ENCODE assay signal across 10 cellular contexts in the genomic region with DNA sequence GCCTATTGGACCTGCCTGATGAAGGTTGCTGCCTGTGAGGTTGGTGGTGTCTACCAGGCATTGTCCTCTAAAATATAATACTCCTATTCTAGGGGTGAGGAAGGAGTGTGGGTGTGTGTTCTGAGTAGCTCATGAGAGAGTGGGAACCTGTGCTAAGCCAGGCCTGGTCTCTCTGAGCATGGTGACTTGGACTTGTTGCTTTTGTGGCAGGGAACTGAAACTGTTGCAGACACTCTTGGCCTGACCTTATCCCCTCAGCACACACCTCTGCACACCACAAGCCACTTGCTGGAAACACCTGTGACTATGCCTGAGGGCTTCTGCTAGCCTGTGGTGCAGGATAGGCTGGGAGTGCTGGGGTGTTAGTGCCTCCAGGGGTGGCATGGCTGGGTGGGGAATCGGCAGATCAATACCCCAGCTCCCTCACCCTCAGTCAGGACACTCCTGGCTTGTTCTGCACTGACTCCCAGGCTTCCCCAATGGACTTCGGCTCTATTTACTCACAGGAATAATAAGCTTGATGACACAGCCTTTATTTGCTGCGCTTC.
A peak's percentile ranks its signal among the peaks of the same experiment; 100 is the strongest.
DNase-seq lines count a peak whose midpoint lies in the region; ATAC-seq and TF ChIP-seq lines count a peak whose summit lies in the region.
"Had no signal": no experiment of that assay in that cellular context is flagged by ENCODE, and none has a peak within 500 bp of the region (broad histone marks: within the 10 kb centered on the region; RNA-seq: fewer than 3 reads in every experiment).

No MANE protein-coding gene starts in this region.

- H3K27me3 ChIP-seq in WERI-Rb-1 (ENCODE audit: insufficient read depth, low read depth, severe bottlenecking), result no peaks in the 10 kb centered on the region

- H3K4me3 ChIP-seq in GM12864 (ENCODE audit: low read depth, low read length), result peak overlapping the region; percentile 19; the same call in 1 of the 2 replicates
- H3K4me3 ChIP-seq in WERI-Rb-1 (ENCODE audit: low read depth, low read length), result no peak overlapping the region

- H3K27ac ChIP-seq in WERI-Rb-1, result no peak overlapping the region

- no peak overlapping the region for H3K4me3 Mint-ChIP-seq in activated naive CD8-positive, alpha-beta T cell treated with anti-CD3 and anti-CD28 coated beads, Interleukin-2, amount 50 U/mL, for 24 hours

- H3K36me3 ChIP-seq in WERI-Rb-1, result no peaks in the 10 kb centered on the region

- H3K9me3 ChIP-seq in WERI-Rb-1 (ENCODE audit: severe bottlenecking), result no peaks in the 10 kb centered on the region

- TF ChIP-seq POLR2A in erythroblast (IDR thresholded peaks at IDR 0.05; ENCODE audit: low read length), result no peak

- ATAC-seq in GM19468 (IDR thresholded peaks at IDR 0.05; ENCODE audit: extremely low read depth, unreplicated experiment), result peak; percentile 81
- ATAC-seq in HG03378 (IDR thresholded peaks at IDR 0.05; ENCODE audit: unreplicated experiment), result peak; percentile 72
- ATAC-seq in activated naive CD8-positive, alpha-beta T cell treated with anti-CD3 and anti-CD28 coated beads, Interleukin-2, amount 50 U/mL, for 24 hours, result peak; percentile 85

- H3K9me3 Mint-ChIP-seq in activated naive CD8-positive, alpha-beta T cell treated with anti-CD3 and anti-CD28 coated beads, Interleukin-2, amount 50 U/mL, for 24 hours, result no peaks in the 10 kb centered on the region

- peak; percentile 98 for DNase-seq in GM12864 (ENCODE audit: low read depth)
- peak; percentile 22 for DNase-seq in activated naive CD8-positive, alpha-beta T cell treated with anti-CD3 and anti-CD28 coated beads, Interleukin-2, amount 50 U/mL, for 24 hours
- no peak for DNase-seq in AG20443 (ENCODE audit: low spot score)
- DNase-seq in erythroblast (lab: John Stamatoyannopoulos, UW), result no peak
- DNase-seq in C1 segment of cervical spinal cord (lab: John Stamatoyannopoulos, UW), result no peak
- no peak for DNase-seq in WERI-Rb-1
- DNase-seq: foreskin fibroblast; stimulated activated CD4-positive, alpha-beta T cell treated with anti-CD3 and anti-CD28 coated beads, Interleukin-2, amount 100 ng/mL, for 48 hours had no signal

- TF ChIP-seq CTCF in GM12864 (IDR thresholded peaks at IDR 0.05; ENCODE audit: low read depth, low read length, missing control alignments), result no peak
- no peak for TF ChIP-seq CTCF in WERI-Rb-1 (IDR thresholded peaks at IDR 0.05; ENCODE audit: low read depth, low read length)

- H3K27ac Mint-ChIP-seq in activated naive CD8-positive, alpha-beta T cell treated with anti-CD3 and anti-CD28 coated beads, Interleukin-2, amount 50 U/mL, for 24 hours, result peak overlapping the region; percentile 71

- no peaks in the 10 kb centered on the region for H3K36me3 Mint-ChIP-seq in activated naive CD8-positive, alpha-beta T cell treated with anti-CD3 and anti-CD28 coated beads, Interleukin-2, amount 50 U/mL, for 24 hours (ENCODE audit: low read depth)

- H3K4me1 Mint-ChIP-seq in activated naive CD8-positive, alpha-beta T cell treated with anti-CD3 and anti-CD28 coated beads, Interleukin-2, amount 50 U/mL, for 24 hours, result peaks cover 72% of the 10 kb centered on the region

- peaks cover 2% of the 10 kb centered on the region for H3K27me3 Mint-ChIP-seq in activated naive CD8-positive, alpha-beta T cell treated with anti-CD3 and anti-CD28 coated beads, Interleukin-2, amount 50 U/mL, for 24 hours

Comparison
In these comparisons a context has a peak if more than half of its experiments do, and no peak if none do; other contexts are left out.
1. DNase-seq: peak in GM12864 (single experiment) and activated naive CD8-positive, alpha-beta T cell treated with anti-CD3 and anti-CD28 coated beads, Interleukin-2, amount 50 U/mL, for 24 hours (single experiment); none in AG20443 (single experiment), erythroblast (0 of 2), C1 segment of cervical spinal cord (0 of 14) and WERI-Rb-1 (single experiment).
2. Peak in every context shown above with its lines, with median percentiles within 50 percentile points of each other: ATAC-seq.